ENCODE assay signal across 1 cellular context in the genomic region with DNA sequence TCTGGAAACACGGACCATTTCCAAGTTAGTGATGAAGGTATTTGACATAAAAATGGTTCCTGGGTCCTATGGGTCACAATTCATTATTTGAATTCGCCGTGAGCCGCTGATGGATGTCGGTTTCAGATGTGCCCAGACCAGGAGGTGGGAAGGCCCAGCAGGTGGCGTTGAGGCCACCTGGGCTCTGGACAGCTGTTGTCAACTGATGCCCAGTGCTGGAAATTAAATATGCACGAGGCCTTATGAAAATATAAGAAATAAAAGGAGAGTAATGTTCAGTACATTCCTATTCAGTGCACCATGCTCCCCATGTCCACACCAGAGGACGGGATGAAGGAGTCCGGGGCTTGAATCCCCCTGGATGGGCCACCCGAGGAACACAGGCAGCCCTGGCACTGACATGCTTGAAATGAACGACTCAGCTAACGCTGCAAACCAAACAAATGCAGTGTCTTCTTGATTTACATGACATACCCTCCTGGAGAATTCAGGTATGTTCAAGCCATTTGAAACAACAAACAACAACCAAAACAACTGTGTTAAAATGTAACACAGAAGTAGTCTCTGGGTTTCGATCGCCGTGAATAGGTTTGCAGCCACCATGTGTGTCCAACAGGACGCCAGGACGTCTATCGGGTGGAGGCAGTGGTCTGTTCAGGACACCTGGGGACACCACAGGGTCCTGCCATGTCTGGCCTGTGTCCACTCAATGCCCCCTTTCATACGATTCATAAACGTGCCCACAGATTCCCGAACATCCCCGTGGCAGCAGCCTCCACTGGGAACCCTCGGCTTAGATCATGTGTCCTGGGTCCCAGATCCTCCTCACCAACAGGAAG.
TF ChIP-seq lines count a peak whose summit lies in the region.

No MANE protein-coding gene starts in this region.

TF ChIP-seq in A549, 52 proteins besides CTCF, POLR2A, EP300 and RAD21 (continued from another document):
- TF ChIP-seq, protein P1, sequence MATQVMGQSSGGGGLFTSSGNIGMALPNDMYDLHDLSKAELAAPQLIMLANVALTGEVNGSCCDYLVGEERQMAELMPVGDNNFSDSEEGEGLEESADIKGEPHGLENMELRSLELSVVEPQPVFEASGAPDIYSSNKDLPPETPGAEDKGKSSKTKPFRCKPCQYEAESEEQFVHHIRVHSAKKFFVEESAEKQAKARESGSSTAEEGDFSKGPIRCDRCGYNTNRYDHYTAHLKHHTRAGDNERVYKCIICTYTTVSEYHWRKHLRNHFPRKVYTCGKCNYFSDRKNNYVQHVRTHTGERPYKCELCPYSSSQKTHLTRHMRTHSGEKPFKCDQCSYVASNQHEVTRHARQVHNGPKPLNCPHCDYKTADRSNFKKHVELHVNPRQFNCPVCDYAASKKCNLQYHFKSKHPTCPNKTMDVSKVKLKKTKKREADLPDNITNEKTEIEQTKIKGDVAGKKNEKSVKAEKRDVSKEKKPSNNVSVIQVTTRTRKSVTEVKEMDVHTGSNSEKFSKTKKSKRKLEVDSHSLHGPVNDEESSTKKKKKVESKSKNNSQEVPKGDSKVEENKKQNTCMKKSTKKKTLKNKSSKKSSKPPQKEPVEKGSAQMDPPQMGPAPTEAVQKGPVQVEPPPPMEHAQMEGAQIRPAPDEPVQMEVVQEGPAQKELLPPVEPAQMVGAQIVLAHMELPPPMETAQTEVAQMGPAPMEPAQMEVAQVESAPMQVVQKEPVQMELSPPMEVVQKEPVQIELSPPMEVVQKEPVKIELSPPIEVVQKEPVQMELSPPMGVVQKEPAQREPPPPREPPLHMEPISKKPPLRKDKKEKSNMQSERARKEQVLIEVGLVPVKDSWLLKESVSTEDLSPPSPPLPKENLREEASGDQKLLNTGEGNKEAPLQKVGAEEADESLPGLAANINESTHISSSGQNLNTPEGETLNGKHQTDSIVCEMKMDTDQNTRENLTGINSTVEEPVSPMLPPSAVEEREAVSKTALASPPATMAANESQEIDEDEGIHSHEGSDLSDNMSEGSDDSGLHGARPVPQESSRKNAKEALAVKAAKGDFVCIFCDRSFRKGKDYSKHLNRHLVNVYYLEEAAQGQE (IDR thresholded peaks at IDR 0.05): no peak
- no peak for TF ChIP-seq ZSCAN20 (CRISPR knock-in tag; IDR thresholded peaks at IDR 0.05)
